ENCODE assay signal across 1 cellular context in genomic region chr6:139395891-139396299, GRCh38.
TF ChIP-seq lines count a peak whose summit lies in the region.

No MANE protein-coding gene starts in this region.

TF ChIP-seq in WTC11, 78 proteins besides CTCF, POLR2A, EP300 and RAD21 (continues in another document):
- no peak for TF ChIP-seq NR1H2 (CRISPR knock-in tag; IDR thresholded peaks at IDR 0.05)
- 0 out of 2 replicates have a peak, but pooled peaks have one; percentile 30 for TF ChIP-seq NFE2L1 (CRISPR knock-in tag; IDR thresholded peaks at IDR 0.05)
- TF ChIP-seq HMGA2 (CRISPR knock-in tag; IDR thresholded peaks at IDR 0.05), result no peak
- no peak for TF ChIP-seq JUN (CRISPR knock-in tag; IDR thresholded peaks at IDR 0.05)
- TF ChIP-seq NFATC4 (CRISPR knock-in tag; IDR thresholded peaks at IDR 0.05), result no peak
- TF ChIP-seq TEAD4 (CRISPR knock-in tag; IDR thresholded peaks at IDR 0.05), result no peak
- no peak for TF ChIP-seq HMGXB4 (CRISPR knock-in tag; IDR thresholded peaks at IDR 0.05)
- no peak for TF ChIP-seq KAT7 (CRISPR knock-in tag; IDR thresholded peaks at IDR 0.05; ENCODE audit: borderline replicate concordance)
- no peak for TF ChIP-seq SMAD4 (CRISPR knock-in tag; IDR thresholded peaks at IDR 0.05)
- no peak for TF ChIP-seq FOXP1 (CRISPR knock-in tag; IDR thresholded peaks at IDR 0.05; ENCODE audit: borderline replicate concordance)
- no peak for TF ChIP-seq IRF2 (CRISPR knock-in tag; IDR thresholded peaks at IDR 0.05; ENCODE audit: borderline replicate concordance, low read depth)
- no peak for TF ChIP-seq USF1 (CRISPR knock-in tag; IDR thresholded peaks at IDR 0.05)
- no peak for TF ChIP-seq ESRRA (CRISPR knock-in tag; IDR thresholded peaks at IDR 0.05; ENCODE audit: borderline replicate concordance)
- TF ChIP-seq MXD4 (CRISPR knock-in tag; IDR thresholded peaks at IDR 0.05; ENCODE audit: borderline replicate concordance), result no peak
- TF ChIP-seq ZNF396 (CRISPR knock-in tag; IDR thresholded peaks at IDR 0.05; ENCODE audit: borderline replicate concordance), result no peak
- no peak for TF ChIP-seq E2F1 (CRISPR knock-in tag; IDR thresholded peaks at IDR 0.05)
- TF ChIP-seq ZNF263 (CRISPR knock-in tag; IDR thresholded peaks at IDR 0.05; ENCODE audit: low read depth), result no peak
- no peak for TF ChIP-seq OVOL2 (CRISPR knock-in tag; IDR thresholded peaks at IDR 0.05; ENCODE audit: borderline replicate concordance)
- no peak for TF ChIP-seq MAX (CRISPR knock-in tag; IDR thresholded peaks at IDR 0.05)
- TF ChIP-seq RORB (CRISPR knock-in tag; IDR thresholded peaks at IDR 0.05), result no peak
- TF ChIP-seq GABPB1 (CRISPR knock-in tag; IDR thresholded peaks at IDR 0.05), result no peak
- no peak for TF ChIP-seq JAZF1 (CRISPR knock-in tag; IDR thresholded peaks at IDR 0.05)
- no peak for TF ChIP-seq USF2 (CRISPR knock-in tag; IDR thresholded peaks at IDR 0.05)
- no peak for TF ChIP-seq ZNF532 (CRISPR knock-in tag; IDR thresholded peaks at IDR 0.05; ENCODE audit: borderline replicate concordance)
- no peak for TF ChIP-seq PRRX2 (CRISPR knock-in tag; IDR thresholded peaks at IDR 0.05)
- TF ChIP-seq CREM (CRISPR knock-in tag; IDR thresholded peaks at IDR 0.05), result 0 out of 2 replicates have a peak, but pooled peaks have one; percentile 33
- no peak for TF ChIP-seq PREB (CRISPR knock-in tag; IDR thresholded peaks at IDR 0.05; ENCODE audit: borderline replicate concordance)
- no peak for TF ChIP-seq NR2C2 (CRISPR knock-in tag; IDR thresholded peaks at IDR 0.05)
- TF ChIP-seq SOX15 (CRISPR knock-in tag; IDR thresholded peaks at IDR 0.05), result no peak
- TF ChIP-seq CREB1 (CRISPR knock-in tag; IDR thresholded peaks at IDR 0.05), result no peak
- TF ChIP-seq MYBL2 (CRISPR knock-in tag; IDR thresholded peaks at IDR 0.05), result no peak
- TF ChIP-seq ERG (CRISPR knock-in tag; IDR thresholded peaks at IDR 0.05), result no peak
- no peak for TF ChIP-seq ZMAT4 (CRISPR knock-in tag; IDR thresholded peaks at IDR 0.05)
- TF ChIP-seq AR (CRISPR knock-in tag; IDR thresholded peaks at IDR 0.05), result no peak
- TF ChIP-seq FOXJ3 (CRISPR knock-in tag; IDR thresholded peaks at IDR 0.05; ENCODE audit: borderline replicate concordance), result no peak
- TF ChIP-seq ZBTB43 (CRISPR knock-in tag; IDR thresholded peaks at IDR 0.05), result no peak
- no peak for TF ChIP-seq TCF7 (CRISPR knock-in tag; IDR thresholded peaks at IDR 0.05; ENCODE audit: low read depth)
- TF ChIP-seq EMX1 (CRISPR knock-in tag; IDR thresholded peaks at IDR 0.05), result no peak
- TF ChIP-seq SP1 (CRISPR knock-in tag; conservative IDR thresholded peaks at IDR 0.05), result 0 out of 2 replicates have a peak, but pooled peaks have one; percentile 36
- TF ChIP-seq NFYB (CRISPR knock-in tag; conservative IDR thresholded peaks at IDR 0.05; ENCODE audit: low read depth), result no peak
- 0 out of 2 replicates have a peak, but pooled peaks have one; percentile 31 for TF ChIP-seq FOXK1 (CRISPR knock-in tag; IDR thresholded peaks at IDR 0.05)
- TF ChIP-seq TP53 (CRISPR knock-in tag; IDR thresholded peaks at IDR 0.05), result no peak
- TF ChIP-seq ZNF423 (CRISPR knock-in tag; IDR thresholded peaks at IDR 0.05), result peak; percentile 44; the same call in 1 of the 2 replicates
- TF ChIP-seq ATF3 (CRISPR knock-in tag; conservative IDR thresholded peaks at IDR 0.05), result no peak
- TF ChIP-seq MLX (CRISPR knock-in tag; IDR thresholded peaks at IDR 0.05), result no peak
